ENCODE assay signal across 16 cellular contexts in genomic region chr16:59540621-59541020, GRCh38.
DNase-seq lines count a peak whose midpoint lies in the region; ATAC-seq, FAIRE-seq and TF ChIP-seq lines count a peak whose summit lies in the region.
"Had no signal": no experiment of that assay in that cellular context is flagged by ENCODE, and none has a peak within 500 bp of the region (broad histone marks: within the 10 kb centered on the region; RNA-seq: fewer than 3 reads in every experiment).

No MANE protein-coding gene starts in this region.

- no peak overlapping the region for H3K9ac ChIP-seq in GM23248

- H3K27ac ChIP-seq in GM23248 (no peak overlapping the region), aorta (ENCODE audit: low read depth in 1 of 2, low read length in 2 of 2) (no peak overlapping the region)
- H3K27ac ChIP-seq: SJCRH30 had no signal

- H3K79me2 ChIP-seq in GM23248 (ENCODE audit: insufficient read depth), result no peaks in the 10 kb centered on the region

- 32 to 36% methylated on average over 8 of the region's 8 CpGs for WGBS in GM23248 (ENCODE audit: low coverage in 1 of 2, low lambda C conversion rate in 2 of 2, missing lambda C conversion rate in 2 of 2), 2 experiments
- WGBS in aorta, 2 donors, result 80 to 82% methylated on average over 8 of the region's 8 CpGs

- TF ChIP-seq CTCF in fibroblast of mammary gland (conservative IDR thresholded peaks at IDR 0.05; ENCODE audit: control insufficient read depth, insufficient read depth, low read depth, low read length), result no peak

- ATAC-seq in aorta (ENCODE audit: low FRiP score), result peak; percentile 33
- ATAC-seq in GM19328 (IDR thresholded peaks at IDR 0.05; ENCODE audit: unreplicated experiment), result no peak

- no peak overlapping the region for H2AFZ ChIP-seq in GM23248

- H3K4me2 ChIP-seq in GM23248 (ENCODE audit: unreplicated experiment), result no peak overlapping the region

- in situ Hi-C loops in GM23248 (cut with MboI), result no loop called here

- H3K4me3 ChIP-seq in GM23248 (no peak overlapping the region), fibroblast of mammary gland (ENCODE audit: control insufficient read depth, low read depth, low read length) (no peak overlapping the region), aorta (ENCODE audit: low read length in 2 of 2) (no peak overlapping the region)
- H3K4me3 ChIP-seq: SJCRH30 had no signal

- H3K9me2 ChIP-seq in GM23248 (ENCODE audit: insufficient read depth), result no peaks in the 10 kb centered on the region

- FAIRE-seq in RCC 7860 (lab: Jason Lieb, UNC), result no peak

- intact Hi-C loops in aorta (cut with DNase I), result no loop called here

- no peaks in the 10 kb centered on the region for H4K20me1 ChIP-seq in GM23248 (ENCODE audit: insufficient read depth)

- no peaks in the 10 kb centered on the region for H3F3A ChIP-seq in GM23248 (ENCODE audit: insufficient read depth)

- H3K9me3 ChIP-seq in GM23248 (ENCODE audit: low read depth) (no peaks in the 10 kb centered on the region), aorta (ENCODE audit: control insufficient read depth, low read length) (no peaks in the 10 kb centered on the region)
- H3K9me3 ChIP-seq: SJCRH30 had no signal

- H3K27me3 ChIP-seq in GM23248 (replicated peaks; ENCODE audit: insufficient read depth) (no peaks in the 10 kb centered on the region), aorta (ENCODE audit: control insufficient read depth in 1 of 2, insufficient read depth in 2 of 2, low read length in 1 of 2) (no peaks in the 10 kb centered on the region)
- H3K27me3 ChIP-seq: SJCRH30 had no signal

- no peaks in the 10 kb centered on the region for H3K36me3 ChIP-seq in GM23248 (ENCODE audit: low read depth)
- no peaks in the 10 kb centered on the region for H3K36me3 ChIP-seq in aorta (ENCODE audit: control insufficient read depth in 1 of 2, insufficient read depth in 2 of 2, low read length in 1 of 2)
- H3K36me3 ChIP-seq: SJCRH30 had no signal

- DNase-seq in GM23248 (peak; percentile 40), RCC 7860 (ENCODE audit: low spot score) (peak; percentile 44), fibroblast of mammary gland (ENCODE audit: low read depth) (peak; percentile 32), aorta (no peak), DMS79 (lab: John Stamatoyannopoulos, UW) (no peak), inferior parietal cortex (ENCODE audit: extremely low spot score) (no peak)
- DNase-seq: ACHN; DMS79 treated with DMSO at 0.1 percent for 48 hours; H7; Kasumi-1; NCI-H187; NCI-H226; NCI-H526 treated with DMSO at 0.1 percent for 48 hours; NK-92 treated with Interleukin-12 subunit alpha and Interleukin-12 subunit beta, amount 100 ng/mL, for 24 hours; SJCRH30 had no signal

- H3K4me1 ChIP-seq in GM23248 (ENCODE audit: insufficient read depth) (no peaks in the 10 kb centered on the region; the same call in 1 of the 2 replicates), aorta (ENCODE audit: control insufficient read depth in 1 of 2, insufficient read depth in 2 of 2, low read length in 2 of 2) (no peaks in the 10 kb centered on the region)

Comparison
In these comparisons a context has a peak if more than half of its experiments do, and no peak if none do; other contexts are left out.
1. DNase-seq: peak in GM23248 (single experiment), RCC 7860 (single experiment) and fibroblast of mammary gland (single experiment); none in aorta (0 of 2), DMS79 (single experiment) and inferior parietal cortex (single experiment).